ENCODE assay signal across 10 cellular contexts in genomic region chr11:6319001-6319878, GRCh38. TPM values are rescaled to one million over a fixed set of nuclear protein-coding genes. Genes with fewer than 3 reads are reported as not detected.
DNase-seq lines count a peak whose midpoint lies in the region; ATAC-seq, FAIRE-seq and TF ChIP-seq lines count a peak whose summit lies in the region.
"Had no signal": no experiment of that assay in that cellular context is flagged by ENCODE, and none has a peak within 500 bp of the region (broad histone marks: within the 10 kb centered on the region; RNA-seq: fewer than 3 reads in every experiment).

No MANE protein-coding gene starts in this region.

- 10 to 12% methylated on average over 47 of the region's 47 CpGs for WGBS in lung, 2 donors

- H3K27me3 ChIP-seq in lung (ENCODE audit: control insufficient read depth, insufficient read depth) (no peaks in the 10 kb centered on the region), uterus (no peaks in the 10 kb centered on the region)

- no peaks in the 10 kb centered on the region for H3K9me3 ChIP-seq in lung (ENCODE audit: control insufficient read depth in 2 of 2, insufficient read depth in 1 of 2, low read length in 1 of 2)
- no peaks in the 10 kb centered on the region for H3K9me3 ChIP-seq in uterus

- H3K9me3 Mint-ChIP-seq in activated naive CD4-positive, alpha-beta T cell treated with anti-CD3 and anti-CD28 coated beads, Interleukin-2, amount 50 U/mL, for 72 hours = no peaks in the 10 kb centered on the region

- H3K27ac ChIP-seq in lung (ENCODE audit: low read depth in 1 of 2, low read length in 1 of 2) (peak overlapping the region; percentile 93 to 100), uterus (peak overlapping the region; percentile 94 to 99)

- H3K36me3 Mint-ChIP-seq in activated naive CD4-positive, alpha-beta T cell treated with anti-CD3 and anti-CD28 coated beads, Interleukin-2, amount 50 U/mL, for 72 hours = peaks cover 0 to 6% of the 10 kb centered on the region in 2 donors

- ATAC-seq in activated naive CD4-positive, alpha-beta T cell treated with anti-CD3 and anti-CD28 coated beads, Interleukin-2, amount 50 U/mL, for 72 hours = no peak
- peak; percentile 11 for ATAC-seq in lung (ENCODE audit: insufficient read depth, low FRiP score)

- CTCF ChIA-PET in HEK293T (lab: Yijun Ruan, JAX) = interaction anchor here (0.6 kb wide), 1 partner anchor 54 kb away, joined by 3 read pairs; no protein-coding TSS in a partner anchor

- DNase-seq in activated naive CD4-positive, alpha-beta T cell treated with anti-CD3 and anti-CD28 coated beads, Interleukin-2, amount 50 U/mL, for 72 hours (ENCODE audit: low spot score in 2 of 2) = peak in 1 of 2 donors; percentile 20
- no peak for DNase-seq in activated naive CD4-positive, alpha-beta T cell treated with Interleukin-2 at 50 U/mL for 16 hours
- DNase-seq in dedifferentiated amniotic fluid mesenchymal stem cell (ENCODE audit: extremely low spot score) (peak; percentile 19), lung (ENCODE audit: low spot score) (peak; percentile 33), uterus (peak; percentile 54 to 66), frontal cortex (ENCODE audit: low spot score in 2 of 2) (no peak), HEK293T (ENCODE audit: extremely low spot score) (no peak)
- no peak for DNase-seq in stimulated activated naive CD4-positive, alpha-beta T cell treated with Interleukin-2 at 50 U/mL for 16 hours (lab: John Stamatoyannopoulos, UW)

- H3K4me1 ChIP-seq in lung (ENCODE audit: control insufficient read depth in 2 of 2, insufficient read depth in 2 of 2, low read length in 2 of 2) (peaks cover 4 to 6% of the 10 kb centered on the region in 2 donors), uterus (no peaks in the 10 kb centered on the region)

- intact Hi-C loops in uterus (cut with DNase I; ENCODE audit: low total_unique reads) = loop anchor here (5.0 kb wide), 1 partner anchor 38 kb away; no protein-coding TSS in a partner anchor

- peak overlapping the region; percentile 55 for H3K4me3 ChIP-seq in lung
- peak overlapping the region; percentile 53 to 74 for H3K4me3 ChIP-seq in uterus

- TF ChIP-seq POLR2A in uterus (IDR thresholded peaks at IDR 0.05) = peak; percentile 46 to 56

- H3K36me3 ChIP-seq in lung (ENCODE audit: control insufficient read depth in 2 of 2, insufficient read depth in 2 of 2, low read length in 2 of 2) (no peaks in the 10 kb centered on the region), uterus (no peaks in the 10 kb centered on the region)

- TF ChIP-seq CTCF in lung (IDR thresholded peaks at IDR 0.05; ENCODE audit: control extremely low read depth, extremely low read depth) (no peak), uterus (IDR thresholded peaks at IDR 0.05) (no peak)

- POLR2A ChIA-PET in HEK293T (lab: Yijun Ruan, JAX) = no interaction called here

- FAIRE-seq in frontal cortex (lab: Jason Lieb, UNC) = no peak
- FAIRE-seq: G401.6 had no signal

- peak overlapping the region; percentile 85 to 94 for H3K27ac Mint-ChIP-seq in activated naive CD4-positive, alpha-beta T cell treated with anti-CD3 and anti-CD28 coated beads, Interleukin-2, amount 50 U/mL, for 72 hours

TF ChIP-seq in HEK293T, 16 proteins besides CTCF, POLR2A, EP300 and RAD21:
- TF ChIP-seq L3MBTL2 (conservative IDR thresholded peaks at IDR 0.05) (no peak), TARDBP (IDR thresholded peaks at IDR 0.05) (no peak), HDGF (IDR thresholded peaks at IDR 0.05; ENCODE audit: borderline replicate concordance) (no peak), PKNOX1 (IDR thresholded peaks at IDR 0.05) (no peak), BHLHE40 (IDR thresholded peaks at IDR 0.05; ENCODE audit: borderline replicate concordance) (no peak)

RNA-seq across cellular contexts. Expression of gene CAVIN3, which starts 1.1 kb away (rescaled TPM):
- 10 to 100 TPM in 1 of 2 donors, 1 to 10 TPM in 1; 4.3 to 20.7 TPM for total RNA-seq in activated naive CD4-positive, alpha-beta T cell treated with anti-CD3 and anti-CD28 coated beads, Interleukin-2, amount 50 U/mL, for 72 hours
- total RNA-seq in lung (100 to 1,000 TPM in 1 of 2 donors, 10 to 100 TPM in 1; 23.2 to 122 TPM), uterus (100 to 1,000 TPM in 2 of 4 donors, 10 to 100 TPM in 2; 78.8 to 388 (median 107) TPM), frontal cortex (7.3 TPM)
- polyA plus RNA-seq in lung = 100 to 1,000 TPM in 1 of 2 donors, 10 to 100 TPM in 1; 59.1 to 114 TPM

RNA-seq across cellular contexts. Expression of gene CCKBR, which starts 59.6 kb away (rescaled TPM):
- not detected for total RNA-seq in activated naive CD4-positive, alpha-beta T cell treated with anti-CD3 and anti-CD28 coated beads, Interleukin-2, amount 50 U/mL, for 72 hours
- total RNA-seq in lung (not detected), uterus (not detected), frontal cortex (5.7 TPM)
- not detected for polyA plus RNA-seq in lung
- total RNA-seq: activated CD8-positive, alpha-beta memory T cell treated with anti-CD3 and anti-CD28 coated beads for 36 hours had no signal

Comparison
In these comparisons a context has a peak if more than half of its experiments do, and no peak if none do; other contexts are left out.
1. DNase-seq: peak in dedifferentiated amniotic fluid mesenchymal stem cell (single experiment), lung (single experiment) and uterus (2 of 2); none in activated naive CD4-positive, alpha-beta T cell treated with Interleukin-2 at 50 U/mL for 16 hours (single experiment), frontal cortex (0 of 2), HEK293T (single experiment) and stimulated activated naive CD4-positive, alpha-beta T cell treated with Interleukin-2 at 50 U/mL for 16 hours (single experiment).